Comparison of ENCODE assay signal across 23 cellular contexts in genomic region chr2:114698504-114698903, GRCh38.
DNase-seq lines count a peak whose midpoint lies in the region; ATAC-seq and TF ChIP-seq lines count a peak whose summit lies in the region.
"Had no signal": no experiment of that assay in that cellular context is flagged by ENCODE, and none has a peak within 500 bp of the region (broad histone marks: within the 10 kb centered on the region; RNA-seq: fewer than 3 reads in every experiment).

No MANE protein-coding gene starts in this region.

- no peak overlapping the region for H3K4me2 ChIP-seq in mesendoderm (ENCODE audit: low read length)
- H3K4me2 ChIP-seq: A549; BLaER1 treated with 17β-estradiol and CSF1 and Interleukin-3, amounts not matched to agents 10 nM and 100 nM; GM23338 had no signal

- ATAC-seq in GM21529 (IDR thresholded peaks at IDR 0.05; ENCODE audit: unreplicated experiment): no peak
- ATAC-seq: A549, GM12878, GM23338, HCT116 had no signal

- H3K23ac ChIP-seq in mesendoderm (ENCODE audit: low read length): no peak overlapping the region

- H3K4me1 Mint-ChIP-seq in activated naive CD4-positive, alpha-beta T cell treated with anti-CD3 and anti-CD28 coated beads, Interleukin-2, amount 10 ng/mL, durations not matched to agents 7 days and 5 days: no peaks in the 10 kb centered on the region
- H3K4me1 Mint-ChIP-seq: CD14-positive monocyte; CD8-positive, alpha-beta memory T cell had no signal

- H3K4ac ChIP-seq in mesendoderm (ENCODE audit: low read depth, low read length): no peak overlapping the region

- no peak overlapping the region for H3K18ac ChIP-seq in mesendoderm (ENCODE audit: low read length)

- H4K8ac ChIP-seq in mesendoderm (ENCODE audit: low read depth, low read length): no peak overlapping the region

- H3K27me3 ChIP-seq in NT2/D1 (ENCODE audit: insufficient read depth, insufficient read length): no peaks in the 10 kb centered on the region
- H3K27me3 ChIP-seq in mesendoderm (ENCODE audit: insufficient read depth, low read length, poor library complexity): no peaks in the 10 kb centered on the region
- H3K27me3 ChIP-seq: BE2C; BLaER1 treated with 17β-estradiol and CSF1 and Interleukin-3, amounts not matched to agents 10 nM and 100 nM had no signal

- H2BK120ac ChIP-seq in mesendoderm (ENCODE audit: low read depth, low read length): no peak overlapping the region

- H3K4me3 Mint-ChIP-seq in activated naive CD4-positive, alpha-beta T cell treated with anti-CD3 and anti-CD28 coated beads, Interleukin-2, amount 10 ng/mL, durations not matched to agents 7 days and 5 days: no peak overlapping the region
- H3K4me3 Mint-ChIP-seq: CD14-positive monocyte; CD4-positive, alpha-beta T cell; CD8-positive, alpha-beta memory T cell; GM23338; H9 had no signal

- no peak for TF ChIP-seq POLR2A in erythroblast (IDR thresholded peaks at IDR 0.05; ENCODE audit: low read length)

- H3K27ac ChIP-seq in mesendoderm (ENCODE audit: low read depth, low read length): no peak overlapping the region
- H3K27ac ChIP-seq: A549; BLaER1 treated with 17β-estradiol and CSF1 and Interleukin-3, amounts not matched to agents 10 nM and 100 nM had no signal

- no peak overlapping the region for H2BK5ac ChIP-seq in mesendoderm (ENCODE audit: low read length)

- H3K36me3 ChIP-seq in NT2/D1 (ENCODE audit: insufficient read depth, insufficient read length, low read length) (no peaks in the 10 kb centered on the region), mesendoderm (ENCODE audit: control insufficient read depth, insufficient read depth, low read length) (no peaks in the 10 kb centered on the region)
- H3K36me3 ChIP-seq: BE2C; BLaER1 treated with 17β-estradiol and CSF1 and Interleukin-3, amounts not matched to agents 10 nM and 100 nM had no signal

- no peaks in the 10 kb centered on the region for H3K36me3 Mint-ChIP-seq in activated naive CD4-positive, alpha-beta T cell treated with anti-CD3 and anti-CD28 coated beads, Interleukin-2, amount 10 ng/mL, durations not matched to agents 7 days and 5 days
- H3K36me3 Mint-ChIP-seq: CD14-positive monocyte; CD8-positive, alpha-beta memory T cell had no signal

- DNase-seq in NT2/D1 (ENCODE audit: low read depth, low spot score): peak; percentile 22
- DNase-seq in iPS-NIHi7 (ENCODE audit: extremely low spot score): peak; percentile 29
- peak; percentile 85 for DNase-seq in mesendoderm
- DNase-seq in erythroblast (lab: John Stamatoyannopoulos, UW): no peak
- DNase-seq in activated naive CD4-positive, alpha-beta T cell treated with anti-CD3 and anti-CD28 coated beads, Interleukin-2, amount 10 ng/mL, durations not matched to agents 7 days and 5 days: no peak
- DNase-seq: 8988T; ACHN; AML-193; BE2C; CD4-positive, alpha-beta T cell; CD8-positive, alpha-beta memory T cell; DMS 273 treated with DMSO at 0.1 percent for 48 hours; DMS79; EL; GDM1; H9 had no signal

- H3K79me1 ChIP-seq in mesendoderm (ENCODE audit: low read length): no peaks in the 10 kb centered on the region

- CTCF ChIA-PET in activated naive CD4-positive, alpha-beta T cell treated with anti-CD3 and anti-CD28 coated beads, Interleukin-2, amount 10 ng/mL, durations not matched to agents 7 days and 5 days (lab: Charles Lee): no interaction called here

- H3K9ac ChIP-seq in NT2/D1 (ENCODE audit: insufficient read length, low read depth): no peak overlapping the region
- no peak overlapping the region for H3K9ac ChIP-seq in mesendoderm (ENCODE audit: low read length)
- H3K9ac ChIP-seq: BLaER1 treated with 17β-estradiol and CSF1 and Interleukin-3, amounts not matched to agents 10 nM and 100 nM had no signal

- no peaks in the 10 kb centered on the region for H3K79me2 ChIP-seq in mesendoderm (ENCODE audit: control insufficient read depth, insufficient read depth, low read length)

- H3K9me3 ChIP-seq in NT2/D1 (ENCODE audit: insufficient read depth, low read length): no peaks in the 10 kb centered on the region
- H3K9me3 ChIP-seq: A549; BE2C; BLaER1 treated with 17β-estradiol and CSF1 and Interleukin-3, amounts not matched to agents 10 nM and 100 nM had no signal

- H3K27ac Mint-ChIP-seq in activated naive CD4-positive, alpha-beta T cell treated with anti-CD3 and anti-CD28 coated beads, Interleukin-2, amount 10 ng/mL, durations not matched to agents 7 days and 5 days: no peak overlapping the region
- H3K27ac Mint-ChIP-seq: CD14-positive monocyte; CD4-positive, alpha-beta T cell; CD8-positive, alpha-beta memory T cell; GM23338; H9 had no signal

- no CpG with 5 or more reads among the region's 1 CpG for whole genome bisulfite sequencing in mesendoderm (ENCODE audit: extremely low coverage, insufficient coverage, low lambda C conversion rate)

- no peak overlapping the region for H2BK15ac ChIP-seq in mesendoderm (replicated peaks; ENCODE audit: low read depth)

- H3K9me3 Mint-ChIP-seq in activated naive CD4-positive, alpha-beta T cell treated with anti-CD3 and anti-CD28 coated beads, Interleukin-2, amount 10 ng/mL, durations not matched to agents 7 days and 5 days: no peaks in the 10 kb centered on the region
- H3K9me3 Mint-ChIP-seq: CD4-positive, alpha-beta T cell; GM23338; H9 had no signal

- H4K5ac ChIP-seq in mesendoderm (ENCODE audit: low read length): no peak overlapping the region

- H3K56ac ChIP-seq in mesendoderm (ENCODE audit: low read length): no peak overlapping the region

- H3K27me3 Mint-ChIP-seq in activated naive CD4-positive, alpha-beta T cell treated with anti-CD3 and anti-CD28 coated beads, Interleukin-2, amount 10 ng/mL, durations not matched to agents 7 days and 5 days: no peaks in the 10 kb centered on the region
- H3K27me3 Mint-ChIP-seq: CD4-positive, alpha-beta T cell had no signal

- no peak overlapping the region for H3K4me3 ChIP-seq in NT2/D1 (ENCODE audit: insufficient read length, low read depth)
- H3K4me3 ChIP-seq in mesendoderm (ENCODE audit: low read length): no peak overlapping the region
- H3K4me3 ChIP-seq: A549; BLaER1 treated with 17β-estradiol and CSF1 and Interleukin-3, amounts not matched to agents 10 nM and 100 nM; GM12878; GM23338 had no signal

- H3K4me1 ChIP-seq in NT2/D1 (ENCODE audit: insufficient read depth, insufficient read length) (no peaks in the 10 kb centered on the region), mesendoderm (ENCODE audit: control insufficient read depth, low read depth, low read length) (no peaks in the 10 kb centered on the region)
- H3K4me1 ChIP-seq: A549; BE2C; BLaER1 treated with 17β-estradiol and CSF1 and Interleukin-3, amounts not matched to agents 10 nM and 100 nM had no signal

- H2AK5ac ChIP-seq in mesendoderm (ENCODE audit: low read length): no peak overlapping the region

Comparison
In these comparisons a context has a peak if more than half of its experiments do, and no peak if none do; other contexts are left out.
1. DNase-seq: peak in NT2/D1 (single experiment), iPS-NIHi7 (single experiment) and mesendoderm (single experiment); none in erythroblast (0 of 2) and activated naive CD4-positive, alpha-beta T cell treated with anti-CD3 and anti-CD28 coated beads, Interleukin-2, amount 10 ng/mL, durations not matched to agents 7 days and 5 days (single experiment).